8 cellular contexts compared by ENCODE assay signal in the genomic region with DNA sequence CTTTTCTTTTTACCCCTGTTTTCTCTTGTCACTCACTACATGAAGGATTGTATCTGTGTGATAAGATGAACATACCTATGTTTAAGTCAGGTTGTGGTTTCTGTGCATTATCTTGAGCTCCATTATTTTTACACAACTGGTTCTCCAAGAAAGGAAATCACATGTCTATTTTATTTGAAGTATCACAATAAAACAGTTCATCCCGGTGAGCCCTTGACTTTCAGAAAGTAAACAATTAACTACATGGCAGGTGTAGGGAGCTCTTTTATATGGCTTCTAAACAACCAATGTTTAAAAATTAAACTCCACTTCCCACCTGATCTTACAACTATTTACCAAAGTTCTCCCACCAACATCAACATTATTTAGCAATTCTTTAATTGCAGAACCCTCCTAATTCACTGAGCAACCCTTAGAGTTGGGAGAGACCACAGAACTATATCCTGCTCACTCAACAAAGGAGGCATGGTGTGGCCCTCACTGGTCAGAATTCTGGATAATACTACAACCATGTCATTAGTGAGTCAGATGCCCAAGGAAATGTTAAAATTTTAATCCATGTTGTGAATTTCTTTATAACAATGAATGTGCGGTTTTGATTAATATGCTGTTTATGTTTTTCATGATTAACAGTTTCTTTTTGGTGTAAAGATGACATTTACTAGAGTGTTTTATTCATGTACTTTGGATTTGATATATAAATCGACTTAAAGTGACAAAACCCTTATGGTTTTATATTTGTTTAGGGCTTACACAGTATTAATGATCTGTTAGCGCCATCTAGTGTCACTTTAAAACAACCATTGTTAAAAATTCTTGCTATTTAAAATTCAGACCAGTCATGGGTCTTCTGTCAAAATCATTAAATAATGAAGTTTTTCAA. TPM values are rescaled to one million over a fixed set of nuclear protein-coding genes. Genes with fewer than 3 reads are reported as not detected.
A peak's percentile ranks its signal among the peaks of the same experiment; 100 is the strongest.
DNase-seq lines count a peak whose midpoint lies in the region; ATAC-seq and TF ChIP-seq lines count a peak whose summit lies in the region.

No MANE protein-coding gene starts in this region.

- no peaks in the 10 kb centered on the region for H3K27me3 ChIP-seq in gastrocnemius medialis

- H3K27ac ChIP-seq in gastrocnemius medialis: no peak overlapping the region

- peak; percentile 66 for DNase-seq in ELR (ENCODE audit: low read depth)
- peak; percentile 46 for DNase-seq in MV-4-11 (lab: John Stamatoyannopoulos, UW)
- peak; percentile 55 for DNase-seq in SKM-1 (lab: John Stamatoyannopoulos, UW; ENCODE audit: unreplicated experiment)
- DNase-seq in foreskin fibroblast: peak; percentile 23 to 76
- DNase-seq in gastrocnemius medialis: no peak
- no peak for DNase-seq in D341Med (ENCODE audit: low spot score)
- no peak for DNase-seq in stimulated activated naive CD4-positive, alpha-beta T cell treated with Interleukin-2 at 50 U/mL for 16 hours (lab: John Stamatoyannopoulos, UW)

- no peaks in the 10 kb centered on the region for H3K36me3 ChIP-seq in gastrocnemius medialis

- ATAC-seq in gastrocnemius medialis (no peak), GM21786 (IDR thresholded peaks at IDR 0.05; ENCODE audit: unreplicated experiment) (no peak)

- in situ Hi-C loops in gastrocnemius medialis (cut with MboI; ENCODE audit: low sequenced_read_pairs in 4 of 4): loop anchor here (5.0 to 25.0 kb wide), 4 partner anchors 327 to 380 kb away; partner anchors contain the start of gene CARMIL1 (in 1 of the 4)

- intact Hi-C loops in gastrocnemius medialis (cut with DNase I; ENCODE audit: low total_unique reads): loop anchor here (5.0 to 10.0 kb wide), 2 partner anchors 335 to 377 kb away; no protein-coding TSS in a partner anchor

- no peaks in the 10 kb centered on the region for H3K4me1 ChIP-seq in gastrocnemius medialis

- no peaks in the 10 kb centered on the region for H3K9me3 ChIP-seq in gastrocnemius medialis

- TF ChIP-seq CTCF in foreskin fibroblast (IDR thresholded peaks at IDR 0.05; ENCODE audit: low read depth, low read length): peak; percentile 26
- TF ChIP-seq CTCF in gastrocnemius medialis (IDR thresholded peaks at IDR 0.05 in 4 of 5, conservative IDR thresholded peaks at IDR 0.05 in 1 of 5): peak; percentile 34 to 58 (median 37)

- TF ChIP-seq POLR2A in gastrocnemius medialis (IDR thresholded peaks at IDR 0.05): no peak

- H3K4me3 ChIP-seq in foreskin fibroblast (ENCODE audit: low read depth in 1 of 2, low read length in 2 of 2): no peak overlapping the region
- H3K4me3 ChIP-seq in gastrocnemius medialis: no peak overlapping the region

RNA-seq across cellular contexts. Expression of gene SCGN, which starts 50.0 kb away (rescaled TPM):
- total RNA-seq in gastrocnemius medialis: not detected

Comparison
In these comparisons a context has a peak if more than half of its experiments do, and no peak if none do; other contexts are left out.
1. DNase-seq: peak in ELR (single experiment), MV-4-11 (single experiment), SKM-1 (single experiment) and foreskin fibroblast (2 of 2); none in gastrocnemius medialis (0 of 2), D341Med (single experiment) and stimulated activated naive CD4-positive, alpha-beta T cell treated with Interleukin-2 at 50 U/mL for 16 hours (single experiment).